13 cellular contexts compared by ENCODE assay signal in genomic region chr14:101820283-101820798, GRCh38. TPM values are rescaled to one million over a fixed set of nuclear protein-coding genes. Genes with fewer than 3 reads are reported as not detected.
DNase-seq lines count a peak whose midpoint lies in the region; ATAC-seq and FAIRE-seq lines count a peak whose summit lies in the region.
"Had no signal": no experiment of that assay in that cellular context is flagged by ENCODE, and none has a peak within 500 bp of the region (broad histone marks: within the 10 kb centered on the region; RNA-seq: fewer than 3 reads in every experiment).

No MANE protein-coding gene starts in this region.

- intact Hi-C loops in CD4-positive, alpha-beta memory T cell (cut with micrococcal nuclease) = loop anchor here (1.0 to 5.0 kb wide), 2 partner anchors 98 to 267 kb away; partner anchors contain the start of gene HSP90AA1

- H3K4me3 ChIP-seq in CD4-positive, alpha-beta memory T cell (ENCODE audit: low read length in 2 of 2) = peak overlapping the region; percentile 54 to 55

- no peaks in the 10 kb centered on the region for H3K36me3 ChIP-seq in CD4-positive, alpha-beta memory T cell (ENCODE audit: insufficient read depth, low read length)

- H3K27ac ChIP-seq in CD4-positive, alpha-beta memory T cell (ENCODE audit: low read depth, low read length) = peak overlapping the region; percentile 98

- DNase-seq in CD4-positive, alpha-beta memory T cell = peak; percentile 54 to 69 (median 64)
- peak; percentile 69 for DNase-seq in activated CD8-positive, alpha-beta memory T cell treated with anti-CD3 and anti-CD28 coated beads for 24 hours
- DNase-seq in memory B cell (ENCODE audit: low spot score in 2 of 2) (peak in 1 of 2 donors; percentile 21), NCI-H82 (lab: John Stamatoyannopoulos, UW) (no peak), NCI-H526 treated with DMSO at 0.1 percent for 48 hours (lab: John Stamatoyannopoulos, UW) (no peak), frontal cortex (ENCODE audit: low spot score in 2 of 2) (no peak)
- DNase-seq: COR-L47, NCI-H2029 treated with DMSO at 0.1 percent for 48 hours, SHP77 had no signal

- H3K4me3 Mint-ChIP-seq in CD4-positive, alpha-beta memory T cell = peak overlapping the region; percentile 77 to 94 (median 88)
- peak overlapping the region; percentile 72 for H3K4me3 Mint-ChIP-seq in memory B cell
- H3K4me3 Mint-ChIP-seq: neural crest cell had no signal

- no peaks in the 10 kb centered on the region for H3K27me3 ChIP-seq in CD4-positive, alpha-beta memory T cell (ENCODE audit: insufficient read depth, low read length)

- POLR2A ChIA-PET in CD4-positive, alpha-beta memory T cell (lab: Charles Lee; ENCODE audit: partially characterized antibody) = interaction anchor here (0.8 to 20.4 kb wide), 22 partner anchors 7 to 1755 kb away, joined by 3 to 1038 read pairs (median 12); partner anchors contain the start of genes EVL and PPP2R5C

- no peaks in the 10 kb centered on the region for H3K9me3 Mint-ChIP-seq in CD4-positive, alpha-beta memory T cell
- no peaks in the 10 kb centered on the region for H3K9me3 Mint-ChIP-seq in memory B cell
- H3K9me3 Mint-ChIP-seq: neural crest cell had no signal

- peaks cover 82% of the 10 kb centered on the region for H3K4me1 ChIP-seq in CD4-positive, alpha-beta memory T cell (ENCODE audit: insufficient read depth, low read length)

- H3K27ac Mint-ChIP-seq in CD4-positive, alpha-beta memory T cell = peak overlapping the region; percentile 97 to 100 (median 100)
- H3K27ac Mint-ChIP-seq in memory B cell = peak overlapping the region; percentile 97

- FAIRE-seq in frontal cortex (lab: Jason Lieb, UNC) = no peak
- FAIRE-seq: H1 had no signal

- peaks cover 38 to 47% of the 10 kb centered on the region in 2 donors for H3K36me3 Mint-ChIP-seq in CD4-positive, alpha-beta memory T cell
- peaks cover 12% of the 10 kb centered on the region for H3K36me3 Mint-ChIP-seq in memory B cell

- H3K4me1 Mint-ChIP-seq in CD4-positive, alpha-beta memory T cell = peaks cover 53 to 89% (median 66%) of the 10 kb centered on the region in 4 donors
- peaks cover 48% of the 10 kb centered on the region for H3K4me1 Mint-ChIP-seq in memory B cell
- H3K4me1 Mint-ChIP-seq: neural crest cell had no signal

- no peaks in the 10 kb centered on the region for H3K9me3 ChIP-seq in CD4-positive, alpha-beta memory T cell (ENCODE audit: control insufficient read depth in 1 of 2, low read length in 2 of 2)

- H3K27me3 Mint-ChIP-seq in CD4-positive, alpha-beta memory T cell = no peaks in the 10 kb centered on the region
- H3K27me3 Mint-ChIP-seq in memory B cell = no peaks in the 10 kb centered on the region

- ATAC-seq in GM21447 (IDR thresholded peaks at IDR 0.05; ENCODE audit: unreplicated experiment) (peak; percentile 24), memory B cell (ENCODE audit: low read depth) (peak; percentile 2), GM18907 (IDR thresholded peaks at IDR 0.05; ENCODE audit: unreplicated experiment) (no peak)

- CTCF ChIA-PET in CD4-positive, alpha-beta memory T cell (lab: Charles Lee; ENCODE audit: partially characterized antibody) = interaction anchor here (0.6 to 3.7 kb wide), 8 partner anchors 8 to 113 kb away, joined by 3 to 38 read pairs (median 6); no protein-coding TSS in a partner anchor

RNA-seq across cellular contexts. Expression of gene PPP2R5C, which starts 58.8 kb away (rescaled TPM):
- 100 to 1,000 TPM; 584 to 620 TPM for total RNA-seq in CD4-positive, alpha-beta memory T cell
- 100 to 1,000 TPM; 273 to 278 TPM for polyA plus RNA-seq in CD4-positive, alpha-beta memory T cell
- total RNA-seq in frontal cortex = 174 TPM

Comparison
In these comparisons a context has a peak if more than half of its experiments do, and no peak if none do; other contexts are left out.
1. DNase-seq: peak in CD4-positive, alpha-beta memory T cell (5 of 5) and activated CD8-positive, alpha-beta memory T cell treated with anti-CD3 and anti-CD28 coated beads for 24 hours (single experiment); none in NCI-H82 (single experiment), NCI-H526 treated with DMSO at 0.1 percent for 48 hours (single experiment) and frontal cortex (0 of 2).